17 cellular contexts compared by ENCODE assay signal in genomic region chr16:1084971-1085370, GRCh38. TPM values are rescaled to one million over a fixed set of nuclear protein-coding genes. Genes with fewer than 3 reads are reported as not detected.
DNase-seq lines count a peak whose midpoint lies in the region; ATAC-seq and TF ChIP-seq lines count a peak whose summit lies in the region.
"Had no signal": no experiment of that assay in that cellular context is flagged by ENCODE, and none has a peak within 500 bp of the region (broad histone marks: within the 10 kb centered on the region; RNA-seq: fewer than 3 reads in every experiment).

No MANE protein-coding gene starts in this region.

- no peak for DNase-seq in glutamatergic neuron
- DNase-seq in stimulated activated CD8-positive, alpha-beta memory T cell treated with anti-CD3 and anti-CD28 coated beads, Interleukin-4, amount 100 ng/mL, for 48 hours = no peak
- no peak for DNase-seq in CD8-positive, alpha-beta T cell
- DNase-seq: C1 segment of cervical spinal cord; Caco-2; CD4-positive, CD25-positive, alpha-beta regulatory T cell; H9; KBM-7 had no signal

- peaks cover 8% of the 10 kb centered on the region for H3K9me3 Mint-ChIP-seq in glutamatergic neuron (ENCODE audit: unreplicated experiment)
- H3K9me3 Mint-ChIP-seq in CD8-positive, alpha-beta T cell = peaks cover 9% of the 10 kb centered on the region

- peaks cover 10% of the 10 kb centered on the region for H3K36me3 Mint-ChIP-seq in glutamatergic neuron (ENCODE audit: unreplicated experiment)
- no peaks in the 10 kb centered on the region for H3K36me3 Mint-ChIP-seq in CD8-positive, alpha-beta T cell
- H3K36me3 Mint-ChIP-seq: CD4-positive, CD25-positive, alpha-beta regulatory T cell had no signal

- H3K4me3 Mint-ChIP-seq in glutamatergic neuron (ENCODE audit: unreplicated experiment) = peak overlapping the region; percentile 68
- H3K4me3 Mint-ChIP-seq in CD8-positive, alpha-beta T cell = no peak overlapping the region
- H3K4me3 Mint-ChIP-seq: B cell; CD4-positive, CD25-positive, alpha-beta regulatory T cell; H9 had no signal

- POLR2A ChIA-PET in HEK293 (lab: Yijun Ruan, JAX) = no interaction called here
- POLR2A ChIA-PET in CD8-positive, alpha-beta T cell (lab: Charles Lee) = no interaction called here

- H3K27me3 ChIP-seq in CD8-positive, alpha-beta T cell (ENCODE audit: insufficient read depth, low read length) = peaks cover 4% of the 10 kb centered on the region

- no peak overlapping the region for H3K27ac ChIP-seq in HEK293 (ENCODE audit: extremely low read depth, low read depth, low read length)
- peak overlapping the region; percentile 96 for H3K27ac ChIP-seq in VCaP
- H3K27ac ChIP-seq in CD8-positive, alpha-beta T cell (ENCODE audit: low read depth, low read length) = no peak overlapping the region
- H3K27ac ChIP-seq: HL-60 had no signal

- no peaks in the 10 kb centered on the region for H3K36me3 ChIP-seq in HEK293 (ENCODE audit: control insufficient read depth in 2 of 2, insufficient read depth in 1 of 2, low read length in 2 of 2)
- H3K36me3 ChIP-seq in CD8-positive, alpha-beta T cell (ENCODE audit: insufficient read depth, low read length) = no peaks in the 10 kb centered on the region

- no peaks in the 10 kb centered on the region for H3K9me3 ChIP-seq in HEK293 (ENCODE audit: control insufficient read depth, insufficient read depth, low read depth, low read length)
- H3K9me3 ChIP-seq in CD8-positive, alpha-beta T cell (ENCODE audit: low read length) = peaks cover 5% of the 10 kb centered on the region

- ATAC-seq in HG03520 (IDR thresholded peaks at IDR 0.05; ENCODE audit: unreplicated experiment) (no peak), GM21528 (IDR thresholded peaks at IDR 0.05; ENCODE audit: low FRiP score, unreplicated experiment) (no peak)
- no peak for ATAC-seq in CD8-positive, alpha-beta T cell

- intact Hi-C loops in CD8-positive, alpha-beta T cell (cut with DNase I, micrococcal nuclease) = no loop called here

- TF ChIP-seq CTCF in HEK293 (tag by site-specific recombination; IDR thresholded peaks at IDR 0.05) (no peak), VCaP (conservative IDR thresholded peaks at IDR 0.05) (no peak), glutamatergic neuron (IDR thresholded peaks at IDR 0.05; ENCODE audit: partially characterized antibody, unreplicated experiment) (no peak)
- no peak for TF ChIP-seq CTCF in CD8-positive, alpha-beta T cell (IDR thresholded peaks at IDR 0.05)

- no peak overlapping the region for H3K27ac Mint-ChIP-seq in glutamatergic neuron (ENCODE audit: unreplicated experiment)
- H3K27ac Mint-ChIP-seq in CD8-positive, alpha-beta T cell = no peak overlapping the region
- H3K27ac Mint-ChIP-seq: B cell; CD4-positive, CD25-positive, alpha-beta regulatory T cell; H9 had no signal

- peaks cover 4% of the 10 kb centered on the region for H3K27me3 Mint-ChIP-seq in glutamatergic neuron (ENCODE audit: unreplicated experiment)
- peaks cover 28% of the 10 kb centered on the region for H3K27me3 Mint-ChIP-seq in CD8-positive, alpha-beta T cell (ENCODE audit: low read depth)

- H3K4me3 ChIP-seq in HEK293 (ENCODE audit: low read depth, low read length) = no peak overlapping the region
- H3K4me3 ChIP-seq in CD8-positive, alpha-beta T cell (ENCODE audit: low read depth, low read length) = no peak overlapping the region

- peaks cover 4% of the 10 kb centered on the region; the same call in 1 of the 2 replicates for H3K4me1 ChIP-seq in HEK293 (ENCODE audit: control insufficient read depth, insufficient read depth, low read length)
- no peaks in the 10 kb centered on the region for H3K4me1 ChIP-seq in CD8-positive, alpha-beta T cell (ENCODE audit: insufficient read depth, low read length)

- no peaks in the 10 kb centered on the region for H3K4me1 Mint-ChIP-seq in glutamatergic neuron (ENCODE audit: low read depth, unreplicated experiment)
- no peaks in the 10 kb centered on the region for H3K4me1 Mint-ChIP-seq in CD8-positive, alpha-beta T cell (ENCODE audit: low read depth)
- H3K4me1 Mint-ChIP-seq: B cell; CD4-positive, CD25-positive, alpha-beta regulatory T cell had no signal

- CTCF ChIA-PET in HEK293 (lab: Yijun Ruan, JAX) = interaction anchor here (1.5 kb wide), 1 partner anchor 27 kb away, joined by 3 read pairs; no protein-coding TSS in a partner anchor
- CTCF ChIA-PET in CD8-positive, alpha-beta T cell (lab: Charles Lee) = interaction anchor here (0.7 kb wide), 1 partner anchor 28 kb away, joined by 3 read pairs; no protein-coding TSS in a partner anchor

TF ChIP-seq in HEK293, 187 proteins besides CTCF, POLR2A, EP300 and RAD21:
- TF ChIP-seq TRIM28 (IDR thresholded peaks at IDR 0.05; ENCODE audit: borderline replicate concordance, low read length) (peak; percentile 80; the same call in 1 of the 2 replicates), ZNF157 (tag by site-specific recombination; IDR thresholded peaks at IDR 0.05) (no peak), ZNF146 (tag by site-specific recombination; IDR thresholded peaks at IDR 0.05) (no peak), HOXA7 (CRISPR knock-in tag; IDR thresholded peaks at IDR 0.05; ENCODE audit: borderline replicate concordance) (no peak), ZNF426 (tag by site-specific recombination; IDR thresholded peaks at IDR 0.05) (no peak), ZNF26 (tag by site-specific recombination; IDR thresholded peaks at IDR 0.05) (peak; percentile 100), ZNF121 (tag by site-specific recombination; IDR thresholded peaks at IDR 0.05) (no peak), GLIS1 (tag by site-specific recombination; IDR thresholded peaks at IDR 0.05) (no peak), SETDB1 (IDR thresholded peaks at IDR 0.05; ENCODE audit: insufficient read length, low read length) (peak; percentile 96), ZNF621 (tag by site-specific recombination; IDR thresholded peaks at IDR 0.05) (no peak)

RNA-seq across cellular contexts. Expression of gene C1QTNF8, which starts 11.1 kb away (rescaled TPM):
- total RNA-seq in glutamatergic neuron (ENCODE audit: unreplicated experiment) = not detected
- not detected for total RNA-seq in CD8-positive, alpha-beta T cell
- total RNA-seq: B cell; Caco-2; CD4-positive, CD25-positive, alpha-beta regulatory T cell; H1; H9; HT1080 had no signal

RNA-seq across cellular contexts. Expression of gene SSTR5, which starts 12.4 kb away (rescaled TPM):
- 1.3 TPM for total RNA-seq in glutamatergic neuron (ENCODE audit: unreplicated experiment)
- not detected for total RNA-seq in CD8-positive, alpha-beta T cell
- total RNA-seq: A172; B cell; CD4-positive, CD25-positive, alpha-beta regulatory T cell; HT1080 had no signal
